Comparison of ENCODE assay signal across 8 cellular contexts in genomic region chr20:32902456-32903420, GRCh38. TPM values are rescaled to one million over a fixed set of nuclear protein-coding genes. Genes with fewer than 3 reads are reported as not detected.
A peak's percentile ranks its signal among the peaks of the same experiment; 100 is the strongest.
DNase-seq lines count a peak whose midpoint lies in the region; ATAC-seq, FAIRE-seq and TF ChIP-seq lines count a peak whose summit lies in the region.

No MANE protein-coding gene starts in this region.

- H3K4me3 ChIP-seq in mucosa of descending colon: no peak overlapping the region

- H3K4me1 ChIP-seq in mucosa of descending colon (ENCODE audit: low read depth): no peaks in the 10 kb centered on the region

- peak; percentile 53 for DNase-seq in A172 (ENCODE audit: low spot score)
- peak; percentile 63 for DNase-seq in GM12892 (ENCODE audit: insufficient read length)
- DNase-seq in NCI-H345 treated with DMSO at 0.1 percent for 48 hours (lab: John Stamatoyannopoulos, UW; ENCODE audit: unreplicated experiment): peak; percentile 53
- DNase-seq in activated CD4-positive, alpha-beta T cell treated with anti-CD3 and anti-CD28 coated beads, Interleukin-2, amount 50 U/mL, for 48 hours: peak; percentile 71
- DNase-seq in effector CD4-positive, alpha-beta T cell: peak; percentile 64
- DNase-seq in mucosa of descending colon: peak; percentile 46 to 65 (median 62)
- DNase-seq in stimulated activated CD8-positive, alpha-beta memory T cell treated with anti-CD3 and anti-CD28 coated beads, Interleukin-7, amount 100 ng/mL, for 1 hour (ENCODE audit: low read depth in 2 of 2): peak; percentile 30 to 38

- TF ChIP-seq POLR2A in GM12892 (IDR thresholded peaks at IDR 0.05; ENCODE audit: low read depth, low read length): no peak

- peak; percentile 81 for TF ChIP-seq CTCF in mucosa of descending colon (IDR thresholded peaks at IDR 0.05)

- no peaks in the 10 kb centered on the region for H3K36me3 ChIP-seq in mucosa of descending colon (ENCODE audit: low read depth)

- FAIRE-seq in GM12892 (lab: Jason Lieb, UNC): peak; percentile 33

- peak; percentile 83 for ATAC-seq in mucosa of descending colon
- ATAC-seq in GM18858 (IDR thresholded peaks at IDR 0.05; ENCODE audit: unreplicated experiment): no peak

- intact Hi-C loops in mucosa of descending colon (cut with DNase I, micrococcal nuclease): loop anchor here (5.0 to 10.0 kb wide), 2 partner anchors 392 to 395 kb away; no protein-coding TSS in a partner anchor

- no peaks in the 10 kb centered on the region for H3K9me3 ChIP-seq in mucosa of descending colon

RNA-seq across cellular contexts. Expression of gene EFCAB8, which starts 44.0 kb away (rescaled TPM):
- total RNA-seq in A172 (2014; rRNA removed; shearing (Covaris generic)): not detected in 2 replicates
- not detected for polyA plus RNA-seq in GM12892 (2012; ENCODE audit: missing spikeins)
- total RNA-seq in mucosa of descending colon: under 1 TPM in 2 of 3 donors, not detected in 1; 0.17 to 0.66 TPM
